ENCODE assay signal across 23 cellular contexts in the genomic region with DNA sequence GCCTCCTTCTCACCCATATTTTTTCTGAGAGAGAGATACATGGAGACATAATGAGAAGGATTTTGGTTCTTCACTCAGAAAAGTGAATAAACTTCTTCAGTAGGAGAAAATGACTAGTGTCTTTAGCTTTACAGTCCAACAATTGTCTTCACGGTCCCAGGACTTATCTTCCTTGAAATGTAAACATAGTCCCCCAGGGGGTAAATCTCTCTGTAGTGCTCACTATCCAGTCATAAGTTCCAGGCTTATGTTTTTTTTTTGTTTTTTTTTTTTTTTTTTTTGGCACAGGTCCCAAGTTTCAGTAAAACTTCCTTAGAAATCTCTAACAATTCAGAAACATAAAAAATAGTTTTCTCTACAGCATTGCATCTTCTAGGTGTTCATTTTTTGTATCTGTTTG.
A peak's percentile ranks its signal among the peaks of the same experiment; 100 is the strongest.
DNase-seq lines count a peak whose midpoint lies in the region; TF ChIP-seq lines count a peak whose summit lies in the region.
"Had no signal": no experiment of that assay in that cellular context is flagged by ENCODE, and none has a peak within 500 bp of the region (broad histone marks: within the 10 kb centered on the region; RNA-seq: fewer than 3 reads in every experiment).

No MANE protein-coding gene starts in this region.

- in situ Hi-C loops in astrocyte of the spinal cord (cut with HindIII; ENCODE audit: low sequenced_read_pairs): no loop called here

- TF ChIP-seq CTCF in astrocyte of the spinal cord (IDR thresholded peaks at IDR 0.05; ENCODE audit: low read depth, low read length): no peak

- peak; percentile 36 for DNase-seq in EL
- DNase-seq in LoVo (ENCODE audit: low spot score): peak; percentile 19
- peak; percentile 80 for DNase-seq in astrocyte of the spinal cord (ENCODE audit: low read depth, low spot score)
- peak; percentile 57 for DNase-seq in iris pigment epithelial cell (ENCODE audit: low read depth)
- no peak for DNase-seq in T-helper 9 cell
- DNase-seq in NCI-H128 (lab: John Stamatoyannopoulos, UW; ENCODE audit: unreplicated experiment): no peak
- DNase-seq in stimulated activated CD4-positive, alpha-beta T cell treated with anti-CD3 and anti-CD28 coated beads, Interleukin-2, amount 100 ng/mL, for 24 hours: no peak
- DNase-seq: activated CD4-positive, alpha-beta T cell treated with anti-CD3 and anti-CD28 coated beads, Interleukin-2, amount 50 U/mL, for 48 hours; activated CD8-positive, alpha-beta memory T cell treated with anti-CD3 and anti-CD28 coated beads, Interleukin-2, amount 50 U/mL, for 4 hours; activated naive CD4-positive, alpha-beta T cell treated with anti-CD3 and anti-CD28 coated beads, Interleukin-2, amount 10 ng/mL, durations not matched to agents 7 days and 5 days; Caco-2; DMS79; dorsolateral prefrontal cortex; HCEC 1CT; heart right ventricle; KBM-7; NCI-H1694 treated with DMSO at 0.1 percent for 48 hours; NCI-H774; right cardiac atrium; spleen; stimulated activated CD4-positive, alpha-beta T cell treated with anti-CD3 and anti-CD28 coated beads, Interleukin-2, amount 100 ng/mL, for 48 hours had no signal

- H3K4me3 ChIP-seq in astrocyte of the spinal cord (ENCODE audit: low read depth, low read length): no peak overlapping the region
- H3K4me3 ChIP-seq: BLaER1 treated with 17β-estradiol and CSF1 and Interleukin-3, amounts not matched to agents 10 nM and 100 nM; dorsolateral prefrontal cortex; heart right ventricle; lung; spleen had no signal

Comparison
In these comparisons a context has a peak if more than half of its experiments do, and no peak if none do; other contexts are left out.
1. DNase-seq: peak in EL (single experiment), LoVo (single experiment), astrocyte of the spinal cord (single experiment) and iris pigment epithelial cell (single experiment); none in T-helper 9 cell (single experiment), NCI-H128 (single experiment) and stimulated activated CD4-positive, alpha-beta T cell treated with anti-CD3 and anti-CD28 coated beads, Interleukin-2, amount 100 ng/mL, for 24 hours (0 of 2).